Comparison of ENCODE assay signal across 20 cellular contexts in the genomic region with DNA sequence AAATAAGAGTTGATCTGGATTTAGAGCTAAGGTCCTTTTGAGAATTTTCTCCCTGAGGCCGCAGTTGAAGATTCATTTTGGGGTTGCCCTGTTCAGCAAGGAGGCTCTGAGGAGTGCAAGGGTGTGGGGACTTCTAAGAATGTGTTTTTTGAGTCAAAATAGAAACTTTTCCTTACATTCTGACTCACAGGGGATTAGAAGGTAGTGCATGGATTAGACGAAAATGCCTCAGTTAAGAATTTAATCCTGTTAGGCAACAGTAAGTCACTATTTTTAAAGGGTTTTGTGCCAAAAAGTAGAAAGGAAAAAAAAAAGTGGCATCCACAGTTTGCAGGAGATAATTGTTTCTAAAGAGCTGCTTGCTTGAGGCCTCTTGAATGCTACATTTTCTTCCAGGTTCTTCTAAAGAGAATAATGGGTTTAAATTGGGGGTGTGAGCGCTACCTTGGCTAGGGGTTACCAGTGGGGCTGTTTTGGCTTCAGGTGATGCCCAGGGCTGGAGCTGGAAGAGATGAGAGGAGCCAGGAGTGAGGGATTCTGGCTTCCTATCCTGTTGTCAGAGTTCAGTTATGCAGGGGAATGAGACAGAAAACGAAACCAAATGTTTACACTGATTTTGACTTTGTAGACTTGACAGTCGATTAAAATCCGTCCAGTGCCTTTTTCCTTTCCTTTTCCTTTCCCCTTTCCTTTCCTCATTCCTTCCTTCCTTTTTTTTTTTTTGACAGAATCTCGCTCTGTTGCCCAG. TPM values are rescaled to one million over a fixed set of nuclear protein-coding genes. Genes with fewer than 3 reads are reported as not detected.
DNase-seq lines count a peak whose midpoint lies in the region; ATAC-seq and TF ChIP-seq lines count a peak whose summit lies in the region.
"Had no signal": no experiment of that assay in that cellular context is flagged by ENCODE, and none has a peak within 500 bp of the region (broad histone marks: within the 10 kb centered on the region; RNA-seq: fewer than 3 reads in every experiment).

No MANE protein-coding gene starts in this region.

- H3K4me3 Mint-ChIP-seq in stimulated activated naive CD8-positive, alpha-beta T cell treated with anti-CD3 and anti-CD28 coated beads, Interleukin-15, amount 100 ng/mL, for 72 hours, result no peak overlapping the region
- H3K4me3 Mint-ChIP-seq: activated T-helper 17 cell treated with anti-CD3 and anti-CD28 coated beads, Interleukin-2, amount 50 U/mL, for 72 hours; dendritic cell treated with granulocyte-macrophage colony-stimulating factor and Interleukin-4, amounts not matched to agents 40 ng/mL and 50 ng/mL, for 4 days; type B pancreatic cell had no signal

- intact Hi-C loops in uterus (cut with DNase I; ENCODE audit: low total_unique reads), result no loop called here

- in situ Hi-C loops in GM13976 (cut with MboI; ENCODE audit: low sequenced_read_pairs, unreplicated experiment), result no loop called here

- TF ChIP-seq RAD21 in liver (IDR thresholded peaks at IDR 0.05), result no peak

- H3K9me3 Mint-ChIP-seq in stimulated activated naive CD8-positive, alpha-beta T cell treated with anti-CD3 and anti-CD28 coated beads, Interleukin-15, amount 100 ng/mL, for 72 hours, result peaks cover 0 to 12% of the 10 kb centered on the region in 2 donors
- H3K9me3 Mint-ChIP-seq: dendritic cell treated with granulocyte-macrophage colony-stimulating factor and Interleukin-4, amounts not matched to agents 40 ng/mL and 50 ng/mL, for 4 days had no signal

- H3K9ac ChIP-seq in liver (ENCODE audit: low read depth in 1 of 2, low read length in 2 of 2), result peak overlapping the region in 1 of 2 donors; percentile 14

- H3K9me3 ChIP-seq in liver (ENCODE audit: control insufficient read depth in 4 of 4, low read length in 3 of 4), result peaks cover 0 to 5% (median 0%) of the 10 kb centered on the region in 4 donors
- peaks cover 0 to 5% of the 10 kb centered on the region in 2 donors for H3K9me3 ChIP-seq in uterus

- H3K27me3 Mint-ChIP-seq in stimulated activated naive CD8-positive, alpha-beta T cell treated with anti-CD3 and anti-CD28 coated beads, Interleukin-15, amount 100 ng/mL, for 72 hours, result peaks cover 28% of the 10 kb centered on the region

- 50% methylated on average over 7 of the region's 7 CpGs for WGBS in liver

- ATAC-seq in stimulated activated naive CD8-positive, alpha-beta T cell treated with anti-CD3 and anti-CD28 coated beads, Interleukin-15, amount 100 ng/mL, for 72 hours, result no peak
- no peak for ATAC-seq in stimulated activated naive CD8-positive, alpha-beta T cell treated with anti-CD3 and anti-CD28 coated beads, Interleukin-15, Interleukin-2, amounts not matched to agents 100 U/mL and 50 U/mL, for 24 hours
- ATAC-seq: activated T-helper 17 cell treated with anti-CD3 and anti-CD28 coated beads, Interleukin-2, amount 50 U/mL, for 72 hours; heart left ventricle had no signal

- H3K4me1 Mint-ChIP-seq in stimulated activated naive CD8-positive, alpha-beta T cell treated with anti-CD3 and anti-CD28 coated beads, Interleukin-15, amount 100 ng/mL, for 72 hours, result no peaks in the 10 kb centered on the region
- H3K4me1 Mint-ChIP-seq: activated T-helper 17 cell treated with anti-CD3 and anti-CD28 coated beads, Interleukin-2, amount 50 U/mL, for 72 hours had no signal

- H3K27me3 ChIP-seq in liver (ENCODE audit: control insufficient read depth in 4 of 4, insufficient read depth in 4 of 4, low read length in 3 of 4) (no peaks in the 10 kb centered on the region), uterus (no peaks in the 10 kb centered on the region)
- H3K27me3 ChIP-seq: heart left ventricle, Peyer's patch had no signal

- TF ChIP-seq CTCF in liver (IDR thresholded peaks at IDR 0.05; ENCODE audit: low read depth, low read length, missing input control), result no peak
- no peak for TF ChIP-seq CTCF in uterus (IDR thresholded peaks at IDR 0.05)
- TF ChIP-seq CTCF in GM13976 (IDR thresholded peaks at IDR 0.05; ENCODE audit: borderline replicate concordance, control extremely low read depth, extremely low read depth, insufficient read depth, missing control alignments), result no peak

- TF ChIP-seq POLR2A in uterus (IDR thresholded peaks at IDR 0.05), result no peak

- H3K27ac ChIP-seq in liver (ENCODE audit: low read depth in 1 of 2, low read length in 2 of 2) (peak overlapping the region; percentile 26 to 41), uterus (peak overlapping the region; percentile 59 to 67), caudate nucleus (ENCODE audit: low read depth, low read length) (no peak overlapping the region)
- H3K27ac ChIP-seq: epithelial cell of prostate, heart left ventricle, Peyer's patch had no signal

- H3K4me3 ChIP-seq in liver (ENCODE audit: low read depth in 1 of 3, low read length in 3 of 3), result no peak overlapping the region
- H3K4me3 ChIP-seq in uterus, result no peak overlapping the region
- H3K4me3 ChIP-seq: Peyer's patch had no signal

- no peak for DNase-seq in stimulated activated naive CD8-positive, alpha-beta T cell treated with anti-CD3 and anti-CD28 coated beads, Interleukin-15, amount 100 ng/mL, for 72 hours
- DNase-seq in stimulated activated naive CD8-positive, alpha-beta T cell treated with anti-CD3 and anti-CD28 coated beads, Interleukin-15, Interleukin-2, amounts not matched to agents 100 U/mL and 50 U/mL, for 24 hours, result no peak
- DNase-seq in amniotic stem cell (lab: John Stamatoyannopoulos, UW), result peak; percentile 50
- DNase-seq in uterus, result no peak
- no peak for DNase-seq in NCI-H2171 (lab: John Stamatoyannopoulos, UW)
- no peak for DNase-seq in GM13976 (ENCODE audit: low spot score)
- DNase-seq in caudate nucleus (lab: John Stamatoyannopoulos, UW), result no peak
- DNase-seq: ACHN; activated CD8-positive, alpha-beta memory T cell treated with anti-CD3 and anti-CD28 coated beads for 24 hours; aorta; heart left ventricle; KG1; kidney; NCI-H1417 treated with DMSO at 0.1 percent for 48 hours; Peyer's patch had no signal

- H3K4me1 ChIP-seq in liver (ENCODE audit: control insufficient read depth in 4 of 4, insufficient read depth in 4 of 4, low read length in 3 of 4) (peaks cover 0 to 5% (median 0%) of the 10 kb centered on the region in 4 donors), uterus (no peaks in the 10 kb centered on the region)
- H3K4me1 ChIP-seq: heart left ventricle, Peyer's patch had no signal

- H3K27ac Mint-ChIP-seq in stimulated activated naive CD8-positive, alpha-beta T cell treated with anti-CD3 and anti-CD28 coated beads, Interleukin-15, amount 100 ng/mL, for 72 hours, result peak overlapping the region; percentile 37 to 69
- H3K27ac Mint-ChIP-seq: activated T-helper 17 cell treated with anti-CD3 and anti-CD28 coated beads, Interleukin-2, amount 50 U/mL, for 72 hours; dendritic cell treated with granulocyte-macrophage colony-stimulating factor and Interleukin-4, amounts not matched to agents 40 ng/mL and 50 ng/mL, for 4 days; type B pancreatic cell had no signal

- H3K36me3 ChIP-seq in liver (ENCODE audit: control insufficient read depth in 4 of 4, insufficient read depth in 3 of 4, low read depth in 1 of 4, low read length in 3 of 4) (no peaks in the 10 kb centered on the region), uterus (no peaks in the 10 kb centered on the region)
- H3K36me3 ChIP-seq: heart left ventricle, Peyer's patch had no signal

TF ChIP-seq in liver, 16 proteins besides CTCF, POLR2A, EP300 and RAD21:
- TF ChIP-seq TAF1 (conservative IDR thresholded peaks at IDR 0.05) (no peak), HNF4A (conservative IDR thresholded peaks at IDR 0.05) (no peak), FOXA1 (IDR thresholded peaks at IDR 0.05) (no peak), SP1 (IDR thresholded peaks at IDR 0.05) (no peak), RXRA (IDR thresholded peaks at IDR 0.05) (no peak), EGR1 (IDR thresholded peaks at IDR 0.05; ENCODE audit: low read depth in 2 of 2) (no peak), YY1 (IDR thresholded peaks at IDR 0.05) (no peak), FOXA2 (IDR thresholded peaks at IDR 0.05) (no peak), NR2F2 (IDR thresholded peaks at IDR 0.05) (no peak)
- TF ChIP-seq, protein P1, sequence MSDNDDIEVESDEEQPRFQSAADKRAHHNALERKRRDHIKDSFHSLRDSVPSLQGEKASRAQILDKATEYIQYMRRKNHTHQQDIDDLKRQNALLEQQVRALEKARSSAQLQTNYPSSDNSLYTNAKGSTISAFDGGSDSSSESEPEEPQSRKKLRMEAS (IDR thresholded peaks at IDR 0.05), result no peak
- TF ChIP-seq, protein P2, sequence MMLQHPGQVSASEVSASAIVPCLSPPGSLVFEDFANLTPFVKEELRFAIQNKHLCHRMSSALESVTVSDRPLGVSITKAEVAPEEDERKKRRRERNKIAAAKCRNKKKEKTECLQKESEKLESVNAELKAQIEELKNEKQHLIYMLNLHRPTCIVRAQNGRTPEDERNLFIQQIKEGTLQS (IDR thresholded peaks at IDR 0.05), result no peak
- TF ChIP-seq, protein P3, sequence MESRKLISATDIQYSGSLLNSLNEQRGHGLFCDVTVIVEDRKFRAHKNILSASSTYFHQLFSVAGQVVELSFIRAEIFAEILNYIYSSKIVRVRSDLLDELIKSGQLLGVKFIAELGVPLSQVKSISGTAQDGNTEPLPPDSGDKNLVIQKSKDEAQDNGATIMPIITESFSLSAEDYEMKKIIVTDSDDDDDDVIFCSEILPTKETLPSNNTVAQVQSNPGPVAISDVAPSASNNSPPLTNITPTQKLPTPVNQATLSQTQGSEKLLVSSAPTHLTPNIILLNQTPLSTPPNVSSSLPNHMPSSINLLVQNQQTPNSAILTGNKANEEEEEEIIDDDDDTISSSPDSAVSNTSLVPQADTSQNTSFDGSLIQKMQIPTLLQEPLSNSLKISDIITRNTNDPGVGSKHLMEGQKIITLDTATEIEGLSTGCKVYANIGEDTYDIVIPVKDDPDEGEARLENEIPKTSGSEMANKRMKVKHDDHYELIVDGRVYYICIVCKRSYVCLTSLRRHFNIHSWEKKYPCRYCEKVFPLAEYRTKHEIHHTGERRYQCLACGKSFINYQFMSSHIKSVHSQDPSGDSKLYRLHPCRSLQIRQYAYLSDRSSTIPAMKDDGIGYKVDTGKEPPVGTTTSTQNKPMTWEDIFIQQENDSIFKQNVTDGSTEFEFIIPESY (IDR thresholded peaks at IDR 0.05), result no peak

RNA-seq across cellular contexts. Expression of a gene that starts 52.9 kb away (rescaled TPM):
- total RNA-seq in liver (10 to 100 TPM in 1 of 2 donors, 1 to 10 TPM in 1; 4.6 to 10.6 TPM), uterus (10 to 100 TPM in 2 of 4 donors, 1 to 10 TPM in 2; 6.4 to 18.3 (median 14.0) TPM)
- polyA plus RNA-seq in liver, result 1 to 10 TPM; 4.7 to 5.6 TPM
- total RNA-seq: activated T-helper 17 cell treated with anti-CD3 and anti-CD28 coated beads, Interleukin-2, amount 50 U/mL, for 72 hours had no signal
